Comparison of ENCODE assay signal across 34 cellular contexts in the genomic region with DNA sequence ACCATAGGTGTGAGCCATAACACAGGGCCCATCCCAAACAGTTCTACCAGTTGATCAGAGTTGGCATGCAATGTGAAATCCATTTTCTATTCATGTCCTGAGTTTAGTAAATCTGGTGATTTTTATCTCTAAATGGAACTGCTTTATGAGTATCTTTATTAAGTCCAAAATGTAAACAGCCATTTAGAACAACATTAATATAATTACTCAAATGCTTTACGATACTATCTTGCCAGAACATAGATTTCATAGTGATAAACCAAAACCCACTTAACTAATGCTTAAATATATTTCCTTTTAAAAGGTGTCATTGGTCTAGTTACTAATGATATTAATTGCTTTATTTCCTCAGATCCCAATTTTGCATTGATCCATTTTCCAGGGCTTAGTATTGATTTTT.
"Had no signal": no experiment of that assay in that cellular context is flagged by ENCODE, and none has a peak within 500 bp of the region (broad histone marks: within the 10 kb centered on the region; RNA-seq: fewer than 3 reads in every experiment).

No MANE protein-coding gene starts in this region.

- DNase-seq: Karpas-422, Kasumi-1, KG1, MG63, MM.1S, MV-4-11, NCI-H1048, NCI-H1092, NCI-H1092 treated with DMSO at 0.1 percent for 48 hours, NCI-H1105, NCI-H1105 treated with DMSO at 0.1 percent for 48 hours, NCI-H1417, NCI-H1417 treated with DMSO at 0.1 percent for 48 hours, NCI-H1436, NCI-H1436 treated with DMSO at 0.1 percent for 48 hours, NCI-H146, NCI-H1694, NCI-H1694 treated with DMSO at 0.1 percent for 48 hours, NCI-H187, NCI-H187 treated with DMSO at 0.1 percent for 48 hours, NCI-H1930, NCI-H2029, NCI-H2029 treated with DMSO at 0.1 percent for 48 hours, NCI-H2081, NCI-H2081 treated with DMSO at 0.1 percent for 48 hours, NCI-H2107, NCI-H2171, NCI-H2171 treated with DMSO at 0.1 percent for 48 hours, NCI-H2227 treated with DMSO at 0.1 percent for 48 hours, NCI-H226, NCI-H345, NCI-H446, NCI-H446 treated with DMSO at 0.1 percent for 48 hours had no signal

- H3K9ac ChIP-seq: KMS-11 had no signal

- H3K4me2 ChIP-seq: KMS-11 had no signal

- H3K4me3 ChIP-seq: MG63 had no signal

- H3K27ac ChIP-seq: KMS-11 had no signal

- H3K27me3 ChIP-seq: MG63 had no signal

- H3K36me3 ChIP-seq: MG63 had no signal
